ENCODE assay signal across 8 cellular contexts in the genomic region with DNA sequence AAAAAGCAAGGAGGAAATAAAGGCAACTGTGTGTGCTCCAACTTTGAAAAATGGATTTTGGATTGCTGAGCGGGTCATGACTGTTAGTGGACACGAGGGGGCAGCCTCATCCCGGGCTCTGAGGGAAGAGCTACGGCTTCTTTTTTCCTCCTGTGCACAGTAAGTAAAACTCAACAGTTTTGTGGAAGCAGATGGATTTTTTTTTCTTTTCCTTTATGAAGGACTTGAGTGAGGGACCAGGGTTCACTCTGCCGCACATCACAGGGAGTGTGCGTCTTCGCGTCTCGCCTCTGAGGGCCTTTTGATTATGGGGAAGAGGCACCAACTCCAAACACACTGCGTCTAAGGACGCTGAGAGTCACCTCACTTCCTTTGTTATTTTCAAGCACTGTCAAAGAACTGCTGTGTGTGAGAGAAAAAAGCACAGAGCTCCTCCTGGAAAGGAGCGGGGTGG.
DNase-seq lines count a peak whose midpoint lies in the region; ATAC-seq and TF ChIP-seq lines count a peak whose summit lies in the region.

No MANE protein-coding gene starts in this region.

- H3K27me3 Mint-ChIP-seq in MCF 10A (ENCODE audit: insufficient read depth, unreplicated experiment), result no peaks in the 10 kb centered on the region

- H3K9me3 ChIP-seq in iPS-18c (ENCODE audit: control insufficient read depth, insufficient read depth, low read length) (no peaks in the 10 kb centered on the region), skeletal muscle satellite cell (replicated peaks; ENCODE audit: low read length) (no peaks in the 10 kb centered on the region)

- H3K27ac Mint-ChIP-seq in MCF 10A (ENCODE audit: low read depth, unreplicated experiment), result no peak overlapping the region

- no peaks in the 10 kb centered on the region for H3K36me3 ChIP-seq in skeletal muscle satellite cell (ENCODE audit: insufficient read depth, low read length)

- peak overlapping the region; percentile 41 for H3K4me3 ChIP-seq in iPS-18c (ENCODE audit: insufficient read depth, low read depth, low read length)
- H3K4me3 ChIP-seq in skeletal muscle satellite cell (ENCODE audit: low read length), result peak overlapping the region; percentile 61

- H3K4me1 Mint-ChIP-seq in MCF 10A (ENCODE audit: insufficient read depth, unreplicated experiment), result peaks cover 8% of the 10 kb centered on the region

- ATAC-seq in GM19397 (IDR thresholded peaks at IDR 0.05; ENCODE audit: unreplicated experiment) (peak; percentile 82), SK-N-SH treated with all-trans-retinoic acid at 6 μM for 48 hours (peak; percentile 91), HG03097 (IDR thresholded peaks at IDR 0.05; ENCODE audit: low FRiP score, unreplicated experiment) (no peak)

- BruUV-seq in MCF 10A (replicated peaks; lab: Mats Ljungman, UMichigan), result no TSS peak

- peak; percentile 44 for DNase-seq in DMS114 treated with DMSO at 0.1 percent for 48 hours (lab: John Stamatoyannopoulos, UW; ENCODE audit: unreplicated experiment)
- peak; percentile 46 for DNase-seq in HT-29 (ENCODE audit: low spot score)
- peak; percentile 49 for DNase-seq in MCF 10A (ENCODE audit: unreplicated experiment)

- intact Hi-C loops in MCF 10A (cut with micrococcal nuclease), result no loop called here

- peak overlapping the region; percentile 77 for H3K4me2 ChIP-seq in skeletal muscle satellite cell (ENCODE audit: low read length)

- H3K4me1 ChIP-seq in skeletal muscle satellite cell (ENCODE audit: control insufficient read depth, insufficient read depth, low read length), result no peaks in the 10 kb centered on the region

- peak overlapping the region; percentile 55 for H3K4me3 Mint-ChIP-seq in MCF 10A (ENCODE audit: unreplicated experiment)

- CTCF ChIA-PET in MCF 10A (lab: Yijun Ruan, JAX), result interaction anchor here (0.5 to 2.2 kb wide), 38 partner anchors 8 to 1941 kb away, joined by 3 to 10 read pairs (median 4); no protein-coding TSS in a partner anchor

- H3K9me3 Mint-ChIP-seq in MCF 10A (ENCODE audit: unreplicated experiment), result no peaks in the 10 kb centered on the region

- no peak overlapping the region for H3K9ac ChIP-seq in skeletal muscle satellite cell (ENCODE audit: low read depth, low read length)

- TF ChIP-seq CTCF in MCF 10A (IDR thresholded peaks at IDR 0.05; ENCODE audit: unreplicated experiment), result peak; percentile 86

- POLR2A ChIA-PET in MCF 10A (lab: Yijun Ruan, JAX), result interaction anchor here (0.9 kb wide), 1 partner anchor 15 kb away, joined by 3 read pairs; no protein-coding TSS in a partner anchor

- no peaks in the 10 kb centered on the region for H3K36me3 Mint-ChIP-seq in MCF 10A (ENCODE audit: insufficient read depth, unreplicated experiment)

- H3K27me3 ChIP-seq in skeletal muscle satellite cell (ENCODE audit: control insufficient read depth, insufficient read depth, low read length), result no peaks in the 10 kb centered on the region

TF ChIP-seq in SK-N-SH treated with all-trans-retinoic acid at 6 μM for 48 hours, 23 proteins besides CTCF, POLR2A, EP300 and RAD21:
- TF ChIP-seq ZNF70 (CRISPR knock-in tag; IDR thresholded peaks at IDR 0.05) (no peak), ZFP30 (CRISPR knock-in tag; IDR thresholded peaks at IDR 0.05) (no peak), OSR1 (CRISPR knock-in tag; IDR thresholded peaks at IDR 0.05) (no peak), ZC3H10 (CRISPR knock-in tag; IDR thresholded peaks at IDR 0.05) (no peak), TOX (CRISPR knock-in tag; IDR thresholded peaks at IDR 0.05; ENCODE audit: borderline replicate concordance) (no peak), RARB (CRISPR knock-in tag; IDR thresholded peaks at IDR 0.05) (no peak), PPARA (CRISPR knock-in tag; IDR thresholded peaks at IDR 0.05; ENCODE audit: borderline replicate concordance) (no peak)
- TF ChIP-seq, protein P1, sequence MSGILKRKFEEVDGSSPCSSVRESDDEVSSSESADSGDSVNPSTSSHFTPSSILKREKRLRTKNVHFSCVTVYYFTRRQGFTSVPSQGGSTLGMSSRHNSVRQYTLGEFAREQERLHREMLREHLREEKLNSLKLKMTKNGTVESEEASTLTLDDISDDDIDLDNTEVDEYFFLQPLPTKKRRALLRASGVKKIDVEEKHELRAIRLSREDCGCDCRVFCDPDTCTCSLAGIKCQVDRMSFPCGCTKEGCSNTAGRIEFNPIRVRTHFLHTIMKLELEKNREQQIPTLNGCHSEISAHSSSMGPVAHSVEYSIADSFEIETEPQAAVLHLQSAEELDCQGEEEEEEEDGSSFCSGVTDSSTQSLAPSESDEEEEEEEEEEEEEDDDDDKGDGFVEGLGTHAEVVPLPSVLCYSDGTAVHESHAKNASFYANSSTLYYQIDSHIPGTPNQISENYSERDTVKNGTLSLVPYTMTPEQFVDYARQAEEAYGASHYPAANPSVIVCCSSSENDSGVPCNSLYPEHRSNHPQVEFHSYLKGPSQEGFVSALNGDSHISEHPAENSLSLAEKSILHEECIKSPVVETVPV (CRISPR knock-in tag; IDR thresholded peaks at IDR 0.05), result no peak
- TF ChIP-seq, protein P2, sequence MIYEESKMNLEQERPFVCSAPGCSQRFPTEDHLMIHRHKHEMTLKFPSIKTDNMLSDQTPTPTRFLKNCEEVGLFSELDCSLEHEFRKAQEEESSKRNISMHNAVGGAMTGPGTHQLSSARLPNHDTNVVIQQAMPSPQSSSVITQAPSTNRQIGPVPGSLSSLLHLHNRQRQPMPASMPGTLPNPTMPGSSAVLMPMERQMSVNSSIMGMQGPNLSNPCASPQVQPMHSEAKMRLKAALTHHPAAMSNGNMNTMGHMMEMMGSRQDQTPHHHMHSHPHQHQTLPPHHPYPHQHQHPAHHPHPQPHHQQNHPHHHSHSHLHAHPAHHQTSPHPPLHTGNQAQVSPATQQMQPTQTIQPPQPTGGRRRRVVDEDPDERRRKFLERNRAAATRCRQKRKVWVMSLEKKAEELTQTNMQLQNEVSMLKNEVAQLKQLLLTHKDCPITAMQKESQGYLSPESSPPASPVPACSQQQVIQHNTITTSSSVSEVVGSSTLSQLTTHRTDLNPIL (CRISPR knock-in tag; IDR thresholded peaks at IDR 0.05; ENCODE audit: low read depth), result no peak
